19 cellular contexts compared by ENCODE assay signal in the genomic region with DNA sequence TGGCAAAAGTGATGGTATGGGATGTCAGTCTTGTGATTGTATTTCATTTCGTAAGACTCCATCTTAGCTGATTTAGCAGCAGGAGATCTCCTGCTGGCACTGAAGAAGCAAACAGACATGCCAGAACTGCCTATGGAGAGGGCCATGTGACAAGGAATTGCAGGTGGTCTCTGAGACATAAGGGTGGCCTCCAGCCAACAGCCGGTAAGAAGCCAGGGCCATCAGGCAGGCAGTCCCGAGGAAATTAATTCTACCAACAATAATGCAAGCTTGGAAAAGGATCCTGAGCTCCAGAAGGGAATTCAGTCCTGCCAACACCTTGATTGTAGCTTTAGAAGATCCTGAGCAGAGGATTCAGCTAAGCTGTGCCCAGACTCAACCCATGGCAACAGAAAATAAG.
DNase-seq lines count a peak whose midpoint lies in the region; ATAC-seq, FAIRE-seq and TF ChIP-seq lines count a peak whose summit lies in the region.
"Had no signal": no experiment of that assay in that cellular context is flagged by ENCODE, and none has a peak within 500 bp of the region (broad histone marks: within the 10 kb centered on the region; RNA-seq: fewer than 3 reads in every experiment).

No MANE protein-coding gene starts in this region.

- TF ChIP-seq CTCF in H1 (IDR thresholded peaks at IDR 0.05; ENCODE audit: control extremely low read depth in 1 of 3, insufficient read depth in 1 of 3, low read depth in 1 of 3, low read length in 3 of 3): no peak

- intact Hi-C loops in Right ventricle myocardium superior (cut with DNase I): no loop called here

- H4K8ac ChIP-seq in H1 (ENCODE audit: extremely low read depth, insufficient read depth, low read length): no peak overlapping the region

- TF ChIP-seq EP300 in H1 (IDR thresholded peaks at IDR 0.05; ENCODE audit: borderline replicate concordance in 1 of 2, low read depth in 2 of 2, low read length in 2 of 2): no peak

- H3K27ac ChIP-seq in H1 (ENCODE audit: low read depth, low read length): no peak overlapping the region
- H3K27ac ChIP-seq: RWPE1 had no signal

- H2BK12ac ChIP-seq in H1 (ENCODE audit: low read depth, low read length): no peak overlapping the region

- FAIRE-seq in H1 (lab: Jason Lieb, UNC): no peak
- FAIRE-seq: GM12878 had no signal

- H3K36me3 Mint-ChIP-seq in activated naive CD8-positive, alpha-beta T cell treated with anti-CD3 and anti-CD28 coated beads, Interleukin-2, amount 50 U/mL, for 24 hours (ENCODE audit: low read depth): no peaks in the 10 kb centered on the region
- H3K36me3 Mint-ChIP-seq: CD4-positive, CD25-positive, alpha-beta regulatory T cell had no signal

- no peak overlapping the region for H3K14ac ChIP-seq in H1 (ENCODE audit: insufficient read length)

- CTCF ChIA-PET in H1 (lab: Charles Lee; ENCODE audit: partially characterized antibody): interaction anchor here (0.7 to 1.4 kb wide), 2 partner anchors 28 to 234 kb away, joined by 3 to 4 read pairs; no protein-coding TSS in a partner anchor

- TF ChIP-seq RAD21 in H1 (IDR thresholded peaks at IDR 0.05 in 1 of 2, conservative IDR thresholded peaks at IDR 0.05 in 1 of 2; ENCODE audit: low read depth in 2 of 2, low read length in 2 of 2): no peak

- TF ChIP-seq POLR2A in H1 (IDR thresholded peaks at IDR 0.05; ENCODE audit: control extremely low read depth in 1 of 2, low read depth in 2 of 2, low read length in 2 of 2): no peak

- H3K4ac ChIP-seq in H1 (replicated peaks; ENCODE audit: insufficient read length, low read depth, low read length): no peak overlapping the region

- no peaks in the 10 kb centered on the region for H4K20me1 ChIP-seq in H1 (replicated peaks in 1 of 2; ENCODE audit: control insufficient read depth in 1 of 2, insufficient read depth in 2 of 2, low read length in 2 of 2)

- no peak overlapping the region for H2AK5ac ChIP-seq in H1 (ENCODE audit: low read depth, low read length)

- H2BK20ac ChIP-seq in H1 (ENCODE audit: low read length): 0 out of 2 replicates have a peak overlapping the region, but pooled peaks have one; percentile 28

- H3K27ac Mint-ChIP-seq in activated naive CD8-positive, alpha-beta T cell treated with anti-CD3 and anti-CD28 coated beads, Interleukin-2, amount 50 U/mL, for 24 hours: no peak overlapping the region
- H3K27ac Mint-ChIP-seq: CD4-positive, CD25-positive, alpha-beta regulatory T cell had no signal

- 91% methylated on average over 3 of the region's 3 CpGs; no CpG with 5 or more reads in 1 of the 2 experiments for WGBS in H1 (ENCODE audit: extremely low coverage in 1 of 2, insufficient coverage in 1 of 2, insufficient read length in 1 of 2, insufficient replicate concordance in 2 of 2, low coverage in 1 of 2, low lambda C conversion rate in 2 of 2, missing lambda C conversion rate in 1 of 2), 2 experiments

- H3K27me3 Mint-ChIP-seq in activated naive CD8-positive, alpha-beta T cell treated with anti-CD3 and anti-CD28 coated beads, Interleukin-2, amount 50 U/mL, for 24 hours: peaks cover 4% of the 10 kb centered on the region

- no peak overlapping the region for H3K4me3 Mint-ChIP-seq in activated naive CD8-positive, alpha-beta T cell treated with anti-CD3 and anti-CD28 coated beads, Interleukin-2, amount 50 U/mL, for 24 hours
- H3K4me3 Mint-ChIP-seq: CD4-positive, CD25-positive, alpha-beta regulatory T cell had no signal

- ATAC-seq in Right ventricle myocardium superior (ENCODE audit: poor library complexity): no peak
- ATAC-seq in activated naive CD8-positive, alpha-beta T cell treated with anti-CD3 and anti-CD28 coated beads, Interleukin-2, amount 50 U/mL, for 24 hours: no peak
- ATAC-seq: GM12878, PC-3 had no signal

- H3K23ac ChIP-seq in H1 (ENCODE audit: insufficient read length): no peak overlapping the region

- H3K9me3 ChIP-seq in H1 (ENCODE audit: insufficient read depth in 2 of 2, low read depth in 1 of 2, low read length in 1 of 2): no peaks in the 10 kb centered on the region
- H3K9me3 ChIP-seq: BE2C, Caco-2 had no signal

- POLR2A ChIA-PET in H1 (lab: Charles Lee; ENCODE audit: partially characterized antibody): no interaction called here

- H3K27me3 ChIP-seq in H1 (replicated peaks in 1 of 4; ENCODE audit: control insufficient read depth in 3 of 4, extremely low read depth in 1 of 4, insufficient read depth in 3 of 4, low read length in 3 of 4): no peaks in the 10 kb centered on the region
- H3K27me3 ChIP-seq: BE2C had no signal

- no peaks in the 10 kb centered on the region for H3K79me1 ChIP-seq in H1 (ENCODE audit: low read depth, low read length)

- no peaks in the 10 kb centered on the region for H3K23me2 ChIP-seq in H1 (ENCODE audit: low read depth, low read length)

- peak overlapping the region; percentile 25 for H4K91ac ChIP-seq in H1 (replicated peaks; ENCODE audit: insufficient read length, low read length)

- H3K56ac ChIP-seq in H1 (replicated peaks; ENCODE audit: insufficient read length, low read depth, low read length): no peak overlapping the region

- H3K4me2 ChIP-seq in H1 (ENCODE audit: insufficient read depth in 1 of 2, low read depth in 2 of 2, low read length in 2 of 2): no peak overlapping the region

- no peak overlapping the region for H3K4me3 ChIP-seq in H1 (ENCODE audit: extremely low read depth in 1 of 4, insufficient read depth in 2 of 4, low read depth in 3 of 4, low read length in 4 of 4)
- H3K4me3 ChIP-seq: GM12878 had no signal

- peak overlapping the region; percentile 14; the same call in 1 of the 2 replicates for H2AFZ ChIP-seq in H1 (ENCODE audit: low read length)

- H3K79me2 ChIP-seq in H1 (ENCODE audit: control insufficient read depth in 1 of 2, insufficient read depth in 2 of 2, low read length in 2 of 2): no peaks in the 10 kb centered on the region

- H2BK5ac ChIP-seq in H1 (ENCODE audit: low read depth, low read length): no peak overlapping the region

- H3K9me3 Mint-ChIP-seq in activated naive CD8-positive, alpha-beta T cell treated with anti-CD3 and anti-CD28 coated beads, Interleukin-2, amount 50 U/mL, for 24 hours: no peaks in the 10 kb centered on the region
- H3K9me3 Mint-ChIP-seq: CD4-positive, CD25-positive, alpha-beta regulatory T cell had no signal

- H3K9ac ChIP-seq in H1 (replicated peaks in 1 of 4; ENCODE audit: extremely low read depth in 1 of 4, low read depth in 3 of 4, low read length in 3 of 4): no peak overlapping the region

- no peaks in the 10 kb centered on the region for H3K4me1 Mint-ChIP-seq in activated naive CD8-positive, alpha-beta T cell treated with anti-CD3 and anti-CD28 coated beads, Interleukin-2, amount 50 U/mL, for 24 hours
- H3K4me1 Mint-ChIP-seq: CD4-positive, CD25-positive, alpha-beta regulatory T cell had no signal

- H3K18ac ChIP-seq in H1 (ENCODE audit: extremely low read depth, low read length): no peak overlapping the region

- H2BK120ac ChIP-seq in H1 (replicated peaks; ENCODE audit: low read depth, low read length): no peak overlapping the region

- H4K5ac ChIP-seq in H1 (ENCODE audit: insufficient read length, low read depth, low read length): no peak overlapping the region

- H3K4me1 ChIP-seq in H1 (replicated peaks in 1 of 4; ENCODE audit: control insufficient read depth in 3 of 4, insufficient read depth in 4 of 4, low read length in 3 of 4): peaks cover 0 to 6% (median 3%) of the 10 kb centered on the region in 4 experiments; a peak in 3 of 7 replicates
- H3K4me1 ChIP-seq: BE2C had no signal

- H2BK15ac ChIP-seq in H1 (ENCODE audit: low read length): no peak overlapping the region

- DNase-seq in NCI-H2196 treated with DMSO at 0.1 percent for 48 hours (lab: John Stamatoyannopoulos, UW; ENCODE audit: unreplicated experiment): peak; percentile 5
- DNase-seq in NCI-H2196 (lab: John Stamatoyannopoulos, UW; ENCODE audit: unreplicated experiment): no peak
- peak; percentile 56 for DNase-seq in NCI-H69 (lab: John Stamatoyannopoulos, UW)
- DNase-seq in H1 (ENCODE audit: low read depth in 1 of 2, low spot score in 2 of 2): no peak
- no peak for DNase-seq in Right ventricle myocardium superior
- no peak for DNase-seq in activated naive CD8-positive, alpha-beta T cell treated with anti-CD3 and anti-CD28 coated beads, Interleukin-2, amount 50 U/mL, for 24 hours
- DNase-seq in SW 1271 (lab: John Stamatoyannopoulos, UW): no peak
- DNase-seq in GM19240 (ENCODE audit: insufficient read length, low spot score): no peak
- DNase-seq: BE2C; Caco-2; CD4-positive, CD25-positive, alpha-beta regulatory T cell; KG1; NCI-H1417 treated with DMSO at 0.1 percent for 48 hours; NCI-H2029; NCI-H2227 treated with DMSO at 0.1 percent for 48 hours; NCI-H524 treated with DMSO at 0.1 percent for 48 hours; PC-3 had no signal

- H3K36me3 ChIP-seq in H1 (ENCODE audit: control insufficient read depth in 2 of 4, insufficient read depth in 4 of 4, low read length in 3 of 4): no peaks in the 10 kb centered on the region
- H3K36me3 ChIP-seq: BE2C had no signal

TF ChIP-seq in H1, 55 proteins besides CTCF, POLR2A, EP300 and RAD21 (continues in another document):
- TF ChIP-seq, protein P1, sequence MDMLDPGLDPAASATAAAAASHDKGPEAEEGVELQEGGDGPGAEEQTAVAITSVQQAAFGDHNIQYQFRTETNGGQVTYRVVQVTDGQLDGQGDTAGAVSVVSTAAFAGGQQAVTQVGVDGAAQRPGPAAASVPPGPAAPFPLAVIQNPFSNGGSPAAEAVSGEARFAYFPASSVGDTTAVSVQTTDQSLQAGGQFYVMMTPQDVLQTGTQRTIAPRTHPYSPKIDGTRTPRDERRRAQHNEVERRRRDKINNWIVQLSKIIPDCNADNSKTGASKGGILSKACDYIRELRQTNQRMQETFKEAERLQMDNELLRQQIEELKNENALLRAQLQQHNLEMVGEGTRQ (IDR thresholded peaks at IDR 0.05; ENCODE audit: low read length): no peak
- TF ChIP-seq CBX5 (IDR thresholded peaks at IDR 0.05; ENCODE audit: low read depth, low read length) (no peak), SP1 (IDR thresholded peaks at IDR 0.05; ENCODE audit: low read depth, low read length) (no peak), RFX5 (IDR thresholded peaks at IDR 0.05; ENCODE audit: borderline replicate concordance, low read depth, low read length) (no peak), JUN (IDR thresholded peaks at IDR 0.05; ENCODE audit: low read depth, low read length) (no peak), CHD2 (IDR thresholded peaks at IDR 0.05; ENCODE audit: low read length) (no peak), BRCA1 (IDR thresholded peaks at IDR 0.05; ENCODE audit: low read depth, low read length) (no peak), SRF (IDR thresholded peaks at IDR 0.05; ENCODE audit: low read depth, low read length) (no peak), RXRA (IDR thresholded peaks at IDR 0.05; ENCODE audit: insufficient read depth, low read depth, low read length) (no peak)
- TF ChIP-seq, protein P2, sequence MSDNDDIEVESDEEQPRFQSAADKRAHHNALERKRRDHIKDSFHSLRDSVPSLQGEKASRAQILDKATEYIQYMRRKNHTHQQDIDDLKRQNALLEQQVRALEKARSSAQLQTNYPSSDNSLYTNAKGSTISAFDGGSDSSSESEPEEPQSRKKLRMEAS (IDR thresholded peaks at IDR 0.05): no peak

Comparison
In these comparisons a context has a peak if more than half of its experiments do, and no peak if none do; other contexts are left out.
1. DNase-seq: peak in NCI-H2196 treated with DMSO at 0.1 percent for 48 hours (single experiment) and NCI-H69 (single experiment); none in NCI-H2196 (single experiment), H1 (0 of 2), Right ventricle myocardium superior (single experiment), activated naive CD8-positive, alpha-beta T cell treated with anti-CD3 and anti-CD28 coated beads, Interleukin-2, amount 50 U/mL, for 24 hours (single experiment), SW 1271 (0 of 2) and GM19240 (single experiment).